Comparison of ENCODE assay signal across 1 cellular context in the genomic region with DNA sequence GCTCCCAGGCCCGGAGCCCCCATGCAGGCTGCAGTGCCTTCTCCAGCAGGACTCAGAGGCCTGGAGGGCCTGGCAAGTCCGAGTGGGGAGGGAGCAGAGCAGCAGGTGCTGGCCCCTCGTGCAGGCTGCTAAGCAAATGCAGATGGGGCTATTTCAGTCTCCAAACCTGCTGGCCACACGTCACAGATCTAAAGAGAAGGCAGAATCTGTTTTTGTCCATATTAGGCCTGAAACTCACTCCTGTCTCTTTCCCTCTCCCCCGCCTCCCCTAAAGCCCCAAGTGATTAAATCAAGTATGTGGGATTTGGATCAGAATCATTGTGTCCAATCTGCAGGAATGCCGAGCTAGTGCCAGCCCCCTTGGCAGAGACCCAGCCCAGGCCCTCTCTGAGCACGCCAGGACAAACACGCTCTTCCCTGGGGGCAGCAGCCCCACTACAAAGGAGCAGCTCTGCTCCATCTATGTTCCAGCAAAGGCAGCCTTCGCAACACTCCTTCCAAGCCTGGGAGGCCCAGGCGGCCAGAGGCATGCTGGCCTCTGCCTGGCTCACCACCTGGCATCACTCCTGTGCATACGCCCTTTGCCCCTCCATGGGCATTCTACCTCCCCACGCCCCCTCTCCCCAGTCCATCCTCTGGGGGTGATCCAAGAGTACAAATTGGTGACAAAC.
TF ChIP-seq lines count a peak whose summit lies in the region.

No MANE protein-coding gene starts in this region.

TF ChIP-seq in GM23338, 12 proteins besides CTCF, POLR2A, EP300 and RAD21 (continued from another document):
- TF ChIP-seq ZNF462 (CRISPR knock-in tag; IDR thresholded peaks at IDR 0.05) = no peak
- peak; percentile 73 for TF ChIP-seq CREB1 (CRISPR knock-in tag; IDR thresholded peaks at IDR 0.05; ENCODE audit: low read depth)
